ENCODE assay signal across 1 cellular context in genomic region chr12:104288635-104289258, GRCh38.
TF ChIP-seq lines count a peak whose summit lies in the region.

No MANE protein-coding gene starts in this region.

TF ChIP-seq in HepG2, 621 proteins besides CTCF, POLR2A, EP300 and RAD21 (continued from another document and continues in another):
- peak; percentile 87 for TF ChIP-seq MXD3 (CRISPR knock-in tag; IDR thresholded peaks at IDR 0.05)
- TF ChIP-seq GMEB1 (CRISPR knock-in tag; IDR thresholded peaks at IDR 0.05; ENCODE audit: borderline replicate concordance): peak; percentile 78; the same call in 1 of the 2 replicates
- TF ChIP-seq ZNF234 (CRISPR knock-in tag; conservative IDR thresholded peaks at IDR 0.05): no peak
- TF ChIP-seq UBTF (CRISPR knock-in tag; IDR thresholded peaks at IDR 0.05): peak; percentile 79
- peak; percentile 89 for TF ChIP-seq HOXA3 (CRISPR knock-in tag; IDR thresholded peaks at IDR 0.05)
- TF ChIP-seq NR2F6 (IDR thresholded peaks at IDR 0.05): no peak; the same call in 1 of the 2 replicates
- TF ChIP-seq NR2F6 (CRISPR knock-in tag; IDR thresholded peaks at IDR 0.05): peak; percentile 63
- TF ChIP-seq ATF7-NPFF (CRISPR knock-in tag; IDR thresholded peaks at IDR 0.05; ENCODE audit: low read depth): peak; percentile 89
- 0 out of 2 replicates have a peak, but pooled peaks have one; percentile 22 for TF ChIP-seq STAT6 (CRISPR knock-in tag; IDR thresholded peaks at IDR 0.05; ENCODE audit: borderline replicate concordance)
- no peak for TF ChIP-seq RFX1 (IDR thresholded peaks at IDR 0.05)
- peak; percentile 72; the same call in 1 of the 2 replicates for TF ChIP-seq KAT8 (CRISPR knock-in tag; IDR thresholded peaks at IDR 0.05)
- TF ChIP-seq ZNF276 (CRISPR knock-in tag; IDR thresholded peaks at IDR 0.05; ENCODE audit: low read depth): 0 out of 2 replicates have a peak, but pooled peaks have one; percentile 49
- TF ChIP-seq ZFP1 (CRISPR knock-in tag; IDR thresholded peaks at IDR 0.05): no peak
- TF ChIP-seq ZNF263 (CRISPR knock-in tag; IDR thresholded peaks at IDR 0.05): peak; percentile 65; the same call in 1 of the 2 replicates
- TF ChIP-seq ZFP36L1 (CRISPR knock-in tag; IDR thresholded peaks at IDR 0.05): peak; percentile 94
- peak; percentile 98 for TF ChIP-seq ZNF878 (CRISPR knock-in tag; IDR thresholded peaks at IDR 0.05)
- 0 out of 2 replicates have a peak, but pooled peaks have one; percentile 46 for TF ChIP-seq KLF15 (CRISPR knock-in tag; IDR thresholded peaks at IDR 0.05; ENCODE audit: borderline replicate concordance)
- TF ChIP-seq HNRNPL (IDR thresholded peaks at IDR 0.05; ENCODE audit: low read depth, low read length): peak; percentile 81
- TF ChIP-seq ZNF281 (CRISPR knock-in tag; IDR thresholded peaks at IDR 0.05; ENCODE audit: borderline replicate concordance): no peak
- peak; percentile 62; the same call in 1 of the 2 replicates for TF ChIP-seq ZNF784 (CRISPR knock-in tag; IDR thresholded peaks at IDR 0.05; ENCODE audit: borderline replicate concordance)
- TF ChIP-seq HMGXB4 (CRISPR knock-in tag; IDR thresholded peaks at IDR 0.05; ENCODE audit: borderline replicate concordance in 1 of 2, low read depth in 1 of 2): peak; percentile 69 to 90
- peak; percentile 59 for TF ChIP-seq ISL2 (CRISPR knock-in tag; IDR thresholded peaks at IDR 0.05)
- TF ChIP-seq MXD1 (CRISPR knock-in tag; IDR thresholded peaks at IDR 0.05): peak; percentile 78; the same call in 1 of the 2 replicates
- TF ChIP-seq SNAPC2 (CRISPR knock-in tag; IDR thresholded peaks at IDR 0.05): peak; percentile 83; the same call in 1 of the 2 replicates
- TF ChIP-seq MEIS2 (CRISPR knock-in tag; IDR thresholded peaks at IDR 0.05): peak; percentile 24; the same call in 1 of the 2 replicates
- TF ChIP-seq ZSCAN22 (CRISPR knock-in tag; IDR thresholded peaks at IDR 0.05): no peak
- no peak for TF ChIP-seq NFRKB (IDR thresholded peaks at IDR 0.05)
- peak; percentile 78 for TF ChIP-seq KMT2B (CRISPR knock-in tag; IDR thresholded peaks at IDR 0.05)
- TF ChIP-seq GATAD2A (CRISPR knock-in tag; IDR thresholded peaks at IDR 0.05): peak; percentile 74
- peak; percentile 88 for TF ChIP-seq SPEN (CRISPR knock-in tag; IDR thresholded peaks at IDR 0.05; ENCODE audit: low read depth)
- TF ChIP-seq ZNF329 (CRISPR knock-in tag; IDR thresholded peaks at IDR 0.05; ENCODE audit: low read depth): 0 out of 2 replicates have a peak, but pooled peaks have one; percentile 48
- TF ChIP-seq TARDBP (CRISPR knock-in tag; IDR thresholded peaks at IDR 0.05): peak; percentile 84; the same call in 1 of the 2 replicates
- peak; percentile 40; the same call in 1 of the 2 replicates for TF ChIP-seq ZNF691 (CRISPR knock-in tag; IDR thresholded peaks at IDR 0.05; ENCODE audit: borderline replicate concordance, low read depth)
- peak; percentile 62; the same call in 1 of the 2 replicates for TF ChIP-seq ZNF749 (CRISPR knock-in tag; IDR thresholded peaks at IDR 0.05; ENCODE audit: borderline replicate concordance)
- TF ChIP-seq HHEX (CRISPR knock-in tag; IDR thresholded peaks at IDR 0.05): no peak
- peak; percentile 88; the same call in 1 of the 2 replicates for TF ChIP-seq TIGD3 (CRISPR knock-in tag; IDR thresholded peaks at IDR 0.05; ENCODE audit: borderline replicate concordance)
- TF ChIP-seq CENPBD1 (CRISPR knock-in tag; IDR thresholded peaks at IDR 0.05; ENCODE audit: borderline replicate concordance, low read depth): 0 out of 2 replicates have a peak, but pooled peaks have one; percentile 40
- TF ChIP-seq ZFP36L2 (CRISPR knock-in tag; IDR thresholded peaks at IDR 0.05): peak; percentile 64; the same call in 1 of the 2 replicates
- TF ChIP-seq NCOR1 (IDR thresholded peaks at IDR 0.05; ENCODE audit: borderline replicate concordance, low read length): no peak
- TF ChIP-seq ZNF740 (CRISPR knock-in tag; IDR thresholded peaks at IDR 0.05): no peak
